Comparison of ENCODE assay signal across 21 cellular contexts in the genomic region with DNA sequence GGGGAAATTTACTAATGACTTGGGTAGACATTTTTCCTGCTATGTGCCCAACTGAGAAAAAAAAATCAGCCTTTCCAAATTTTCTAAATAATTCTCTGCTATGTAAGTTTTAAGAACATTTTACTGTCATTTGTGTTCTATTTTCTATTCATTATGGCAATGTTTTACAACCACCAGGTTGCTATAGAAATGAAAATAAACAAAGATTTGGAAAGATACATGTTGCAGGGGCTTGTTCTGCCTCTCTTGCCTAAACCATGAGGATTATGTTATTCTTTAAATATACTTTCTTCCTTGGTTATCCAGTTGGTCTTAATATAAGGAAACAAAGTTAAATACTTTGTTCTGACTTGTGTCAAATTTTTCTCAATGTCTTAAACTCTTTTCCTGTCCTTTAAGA.
DNase-seq lines count a peak whose midpoint lies in the region; ATAC-seq and TF ChIP-seq lines count a peak whose summit lies in the region.
"Had no signal": no experiment of that assay in that cellular context is flagged by ENCODE, and none has a peak within 500 bp of the region (broad histone marks: within the 10 kb centered on the region; RNA-seq: fewer than 3 reads in every experiment).

No MANE protein-coding gene starts in this region.

- peak overlapping the region; percentile 49 for H3K27ac Mint-ChIP-seq in MCF 10A (ENCODE audit: low read depth, unreplicated experiment)
- peak overlapping the region in 1 of 2 donors; percentile 13 for H3K27ac Mint-ChIP-seq in natural killer cell treated with Interleukin-12 subunit alpha and Interleukin-12 subunit beta and Interleukin-15 and Interleukin-18, amount 100 ng/mL, for 72 hours
- H3K27ac Mint-ChIP-seq: CD4-positive, alpha-beta T cell; IgD-negative memory B cell had no signal

- H3K9ac ChIP-seq in SK-N-MC (ENCODE audit: insufficient read length) (no peak overlapping the region), subcutaneous abdominal adipose tissue (ENCODE audit: low read length in 5 of 5) (peak overlapping the region in 2 of 5 donors; percentile 71 to 72)
- H3K9ac ChIP-seq: BLaER1 had no signal

- no TSS peak for BruUV-seq in MCF 10A (replicated peaks; lab: Mats Ljungman, UMichigan)

- H3K9me3 Mint-ChIP-seq in MCF 10A (ENCODE audit: unreplicated experiment) = no peaks in the 10 kb centered on the region
- peaks cover 11% of the 10 kb centered on the region for H3K9me3 Mint-ChIP-seq in natural killer cell treated with Interleukin-12 subunit alpha and Interleukin-12 subunit beta and Interleukin-15 and Interleukin-18, amount 100 ng/mL, for 72 hours

- no peaks in the 10 kb centered on the region for H3K9me3 ChIP-seq in breast epithelium
- H3K9me3 ChIP-seq in SK-N-MC (ENCODE audit: low read depth, low read length) = no peaks in the 10 kb centered on the region; the same call in 1 of the 2 replicates
- H3K9me3 ChIP-seq in subcutaneous abdominal adipose tissue (ENCODE audit: control insufficient read depth in 5 of 5, low read length in 5 of 5) = no peaks in the 10 kb centered on the region

- H3K4me3 ChIP-seq in breast epithelium (no peak overlapping the region), SK-N-MC (no peak overlapping the region), fibroblast of mammary gland (ENCODE audit: control insufficient read depth, low read depth, low read length) (no peak overlapping the region), subcutaneous abdominal adipose tissue (ENCODE audit: low read depth in 1 of 5, low read length in 5 of 5) (no peak overlapping the region)
- H3K4me3 ChIP-seq: BLaER1 had no signal

- POLR2A ChIA-PET in MCF 10A (lab: Yijun Ruan, JAX) = interaction anchor here (2.1 kb wide), 1 partner anchor 117 kb away, joined by 7 read pairs; no protein-coding TSS in a partner anchor

- H3K4me1 ChIP-seq in breast epithelium = no peaks in the 10 kb centered on the region
- peaks cover 0 to 29% (median 10%) of the 10 kb centered on the region in 5 donors for H3K4me1 ChIP-seq in subcutaneous abdominal adipose tissue (ENCODE audit: control insufficient read depth in 5 of 5, insufficient read depth in 5 of 5, low read length in 5 of 5)

- H3K4me3 Mint-ChIP-seq in MCF 10A (ENCODE audit: unreplicated experiment) = no peak overlapping the region
- H3K4me3 Mint-ChIP-seq in natural killer cell treated with Interleukin-12 subunit alpha and Interleukin-12 subunit beta and Interleukin-15 and Interleukin-18, amount 100 ng/mL, for 72 hours = no peak overlapping the region
- H3K4me3 Mint-ChIP-seq: CD4-positive, alpha-beta T cell; IgD-negative memory B cell had no signal

- DNase-seq in MCF 10A (ENCODE audit: unreplicated experiment) (no peak), breast epithelium (ENCODE audit: low spot score in 2 of 2) (no peak), SK-N-MC (ENCODE audit: low read depth, low spot score) (no peak), fibroblast of mammary gland (ENCODE audit: low read depth) (peak; percentile 13), NCI-H748 treated with DMSO at 0.1 percent for 48 hours (lab: John Stamatoyannopoulos, UW) (no peak)
- DNase-seq in natural killer cell treated with Interleukin-12 subunit alpha and Interleukin-12 subunit beta and Interleukin-15 and Interleukin-18, amount 100 ng/mL, for 72 hours (ENCODE audit: low spot score) = no peak
- DNase-seq in central memory CD4-positive, alpha-beta T cell = no peak
- DNase-seq: ACHN; CD4-positive, alpha-beta T cell; COR-L47; DMS79; MM.1S; NCI-H1105; NCI-H2029 treated with DMSO at 0.1 percent for 48 hours; NCI-H345; NCI-H524; NCI-H82 had no signal

- H3K4me1 Mint-ChIP-seq in MCF 10A (ENCODE audit: insufficient read depth, unreplicated experiment) = peaks cover 33% of the 10 kb centered on the region
- peaks cover 4 to 7% of the 10 kb centered on the region in 2 donors for H3K4me1 Mint-ChIP-seq in natural killer cell treated with Interleukin-12 subunit alpha and Interleukin-12 subunit beta and Interleukin-15 and Interleukin-18, amount 100 ng/mL, for 72 hours (ENCODE audit: low read depth in 2 of 2)
- H3K4me1 Mint-ChIP-seq: IgD-negative memory B cell had no signal

- intact Hi-C loops in MCF 10A (cut with micrococcal nuclease) (no loop called here), breast epithelium (cut with DNase I; ENCODE audit: low total_unique reads) (no loop called here)

- H3K27me3 ChIP-seq in breast epithelium (no peaks in the 10 kb centered on the region), subcutaneous abdominal adipose tissue (ENCODE audit: control insufficient read depth in 5 of 5, insufficient read depth in 4 of 5, low read length in 5 of 5) (no peaks in the 10 kb centered on the region)
- H3K27me3 ChIP-seq: BLaER1 had no signal

- ATAC-seq in natural killer cell treated with Interleukin-12 subunit alpha and Interleukin-12 subunit beta and Interleukin-15 and Interleukin-18, amount 100 ng/mL, for 72 hours = no peak
- ATAC-seq: Panc1 had no signal

- H3K36me3 ChIP-seq in breast epithelium = no peaks in the 10 kb centered on the region
- no peaks in the 10 kb centered on the region for H3K36me3 ChIP-seq in SK-N-MC (ENCODE audit: insufficient read depth, low read length)
- H3K36me3 ChIP-seq in subcutaneous abdominal adipose tissue (ENCODE audit: control insufficient read depth in 5 of 5, insufficient read depth in 5 of 5, low read length in 5 of 5) = no peaks in the 10 kb centered on the region
- H3K36me3 ChIP-seq: BLaER1 had no signal

- H3K27me3 Mint-ChIP-seq in MCF 10A (ENCODE audit: insufficient read depth, unreplicated experiment) = no peaks in the 10 kb centered on the region
- no peaks in the 10 kb centered on the region for H3K27me3 Mint-ChIP-seq in natural killer cell treated with Interleukin-12 subunit alpha and Interleukin-12 subunit beta and Interleukin-15 and Interleukin-18, amount 100 ng/mL, for 72 hours
- H3K27me3 Mint-ChIP-seq: CD4-positive, alpha-beta T cell; IgD-negative memory B cell had no signal

- no peak overlapping the region for H3K27ac ChIP-seq in breast epithelium
- peak overlapping the region; percentile 3; the same call in 1 of the 2 replicates for H3K27ac ChIP-seq in SK-N-MC
- H3K27ac ChIP-seq in subcutaneous abdominal adipose tissue (ENCODE audit: low read depth, low read length) = peak overlapping the region; percentile 81
- H3K27ac ChIP-seq: BLaER1 had no signal

- CTCF ChIA-PET in MCF 10A (lab: Yijun Ruan, JAX) = no interaction called here

- TF ChIP-seq CTCF in MCF 10A (IDR thresholded peaks at IDR 0.05; ENCODE audit: unreplicated experiment) (no peak), breast epithelium (IDR thresholded peaks at IDR 0.05) (no peak), fibroblast of mammary gland (conservative IDR thresholded peaks at IDR 0.05; ENCODE audit: control insufficient read depth, insufficient read depth, low read depth, low read length) (no peak)

- no peaks in the 10 kb centered on the region for H3K36me3 Mint-ChIP-seq in MCF 10A (ENCODE audit: insufficient read depth, unreplicated experiment)
- H3K36me3 Mint-ChIP-seq in natural killer cell treated with Interleukin-12 subunit alpha and Interleukin-12 subunit beta and Interleukin-15 and Interleukin-18, amount 100 ng/mL, for 72 hours = peaks cover 11% of the 10 kb centered on the region
- H3K36me3 Mint-ChIP-seq: IgD-negative memory B cell had no signal

- no peak for TF ChIP-seq POLR2A in breast epithelium (IDR thresholded peaks at IDR 0.05)

Comparison
In these comparisons a context has a peak if more than half of its experiments do, and no peak if none do; other contexts are left out.
1. H3K27ac ChIP-seq: peak in SK-N-MC (single experiment) and subcutaneous abdominal adipose tissue (single experiment); none in breast epithelium (0 of 2).